16 cellular contexts compared by ENCODE assay signal in genomic region chr2:206263959-206264603, GRCh38.
"Had no signal": no experiment of that assay in that cellular context is flagged by ENCODE, and none has a peak within 500 bp of the region (broad histone marks: within the 10 kb centered on the region; RNA-seq: fewer than 3 reads in every experiment).

No MANE protein-coding gene starts in this region.

- H3K27ac ChIP-seq: lower lobe of right lung, neural progenitor cell, ovary had no signal

- H3K4me3 Mint-ChIP-seq: activated B cell treated with CpG ODN at 0.5 μM for 24 hours; activated naive CD8-positive, alpha-beta T cell treated with anti-CD3 and anti-CD28 coated beads, Interleukin-2, amount 10 ng/mL, durations not matched to agents 7 days and 5 days; neural progenitor cell had no signal

- FAIRE-seq: TTC549 had no signal

- DNase-seq: activated B cell treated with CpG ODN at 0.5 μM for 24 hours; activated CD4-positive, alpha-beta T cell treated with anti-CD3 and anti-CD28 coated beads, Interleukin-2, amount 50 U/mL, for 1 hour; activated gamma-delta T cell; activated naive CD8-positive, alpha-beta T cell treated with anti-CD3 and anti-CD28 coated beads, Interleukin-2, amount 10 ng/mL, durations not matched to agents 7 days and 5 days; activated T-cell treated with anti-CD3 and anti-CD28 coated beads, Interleukin-2, amount 50 U/mL, for 48 hours; anterior cingulate cortex; cortex of kidney; effector CD4-positive, alpha-beta T cell; foreskin melanocyte; head of caudate nucleus; left colon; lower lobe of right lung; ovary had no signal

- H3K9ac ChIP-seq: neural progenitor cell had no signal

- H3K27ac Mint-ChIP-seq: activated B cell treated with CpG ODN at 0.5 μM for 24 hours; activated naive CD8-positive, alpha-beta T cell treated with anti-CD3 and anti-CD28 coated beads, Interleukin-2, amount 10 ng/mL, durations not matched to agents 7 days and 5 days; neural progenitor cell had no signal

- H3K9me3 ChIP-seq: lower lobe of right lung, ovary had no signal

- H3K4me1 ChIP-seq: lower lobe of right lung had no signal

- H3K36me3 Mint-ChIP-seq: activated naive CD8-positive, alpha-beta T cell treated with anti-CD3 and anti-CD28 coated beads, Interleukin-2, amount 10 ng/mL, durations not matched to agents 7 days and 5 days; neural progenitor cell had no signal

- H2AFZ ChIP-seq: neural progenitor cell had no signal

- H3K27me3 ChIP-seq: ovary had no signal

- H3K36me3 ChIP-seq: lower lobe of right lung, neural progenitor cell, ovary had no signal

- ATAC-seq: left colon, lower lobe of right lung, sciatic nerve had no signal

- H3K9me3 Mint-ChIP-seq: activated B cell treated with CpG ODN at 0.5 μM for 24 hours; activated naive CD8-positive, alpha-beta T cell treated with anti-CD3 and anti-CD28 coated beads, Interleukin-2, amount 10 ng/mL, durations not matched to agents 7 days and 5 days had no signal

- H3K4me3 ChIP-seq: lower lobe of right lung, neural progenitor cell, ovary had no signal
